In genomic region chr14:54652890-54653201, GRCh38 we compare ENCODE assay signal across 10 cellular contexts.
A peak's percentile ranks its signal among the peaks of the same experiment; 100 is the strongest.
DNase-seq lines count a peak whose midpoint lies in the region; ATAC-seq and TF ChIP-seq lines count a peak whose summit lies in the region.
"Had no signal": no experiment of that assay in that cellular context is flagged by ENCODE, and none has a peak within 500 bp of the region (broad histone marks: within the 10 kb centered on the region; RNA-seq: fewer than 3 reads in every experiment).

No MANE protein-coding gene starts in this region.

- H3K9me3 Mint-ChIP-seq in endodermal cell (no peaks in the 10 kb centered on the region), mesothelial cell of epicardium (no peaks in the 10 kb centered on the region)
- no peaks in the 10 kb centered on the region for H3K9me3 Mint-ChIP-seq in activated naive CD8-positive, alpha-beta T cell treated with anti-CD3 and anti-CD28 coated beads, Interleukin-2, amount 50 U/mL, for 24 hours

- H3K27ac ChIP-seq in endodermal cell (ENCODE audit: low read depth, low read length) (peak overlapping the region; percentile 59), transverse colon (peak overlapping the region; percentile 82 to 88 (median 84))

- 71 to 76% methylated on average over 5 to 6 of the region's 6 CpGs for WGBS in endodermal cell (ENCODE audit: insufficient coverage in 1 of 2, insufficient read length in 1 of 2), 2 experiments
- WGBS in transverse colon (ENCODE audit: low coverage in 1 of 2), 2 donors: 57 to 61% methylated on average over 6 of the region's 6 CpGs

- H3K4me3 Mint-ChIP-seq in endodermal cell (no peak overlapping the region), mesothelial cell of epicardium (peak overlapping the region; percentile 29)
- no peak overlapping the region for H3K4me3 Mint-ChIP-seq in activated naive CD8-positive, alpha-beta T cell treated with anti-CD3 and anti-CD28 coated beads, Interleukin-2, amount 50 U/mL, for 24 hours

- H3K27me3 ChIP-seq in NT2/D1 (ENCODE audit: insufficient read depth, insufficient read length) (no peaks in the 10 kb centered on the region), endodermal cell (ENCODE audit: control insufficient read depth, insufficient read depth, low read length, poor library complexity, severe bottlenecking) (no peaks in the 10 kb centered on the region), transverse colon (no peaks in the 10 kb centered on the region)

- DNase-seq in NT2/D1 (ENCODE audit: low read depth, low spot score) (no peak), endodermal cell (no peak), mesothelial cell of epicardium (ENCODE audit: low spot score in 2 of 2, unreplicated experiment in 2 of 2) (no peak), transverse colon (no peak), NOMO-1 (lab: John Stamatoyannopoulos, UW; ENCODE audit: unreplicated experiment in 2 of 2) (no peak)
- DNase-seq in activated naive CD8-positive, alpha-beta T cell treated with anti-CD3 and anti-CD28 coated beads, Interleukin-2, amount 50 U/mL, for 24 hours: no peak
- DNase-seq: effector CD8-positive, alpha-beta T cell; NCI-H1092 treated with DMSO at 0.1 percent for 48 hours had no signal

- peaks cover 4% of the 10 kb centered on the region for H3K4me1 ChIP-seq in NT2/D1 (ENCODE audit: insufficient read depth, insufficient read length)
- H3K4me1 ChIP-seq in endodermal cell (ENCODE audit: control insufficient read depth, insufficient read depth, low read length): no peaks in the 10 kb centered on the region
- H3K4me1 ChIP-seq in transverse colon: peaks cover 3 to 43% (median 15%) of the 10 kb centered on the region in 4 donors

- H3K27me3 Mint-ChIP-seq in endodermal cell (ENCODE audit: insufficient read depth) (no peaks in the 10 kb centered on the region), mesothelial cell of epicardium (ENCODE audit: low read depth) (no peaks in the 10 kb centered on the region)
- peaks cover 21% of the 10 kb centered on the region for H3K27me3 Mint-ChIP-seq in activated naive CD8-positive, alpha-beta T cell treated with anti-CD3 and anti-CD28 coated beads, Interleukin-2, amount 50 U/mL, for 24 hours

- H3K36me3 Mint-ChIP-seq in endodermal cell (ENCODE audit: low read depth) (no peaks in the 10 kb centered on the region), mesothelial cell of epicardium (no peaks in the 10 kb centered on the region)
- no peaks in the 10 kb centered on the region for H3K36me3 Mint-ChIP-seq in activated naive CD8-positive, alpha-beta T cell treated with anti-CD3 and anti-CD28 coated beads, Interleukin-2, amount 50 U/mL, for 24 hours (ENCODE audit: low read depth)

- H3K36me3 ChIP-seq in NT2/D1 (ENCODE audit: insufficient read depth, insufficient read length, low read length) (peaks cover 7% of the 10 kb centered on the region), endodermal cell (ENCODE audit: control insufficient read depth, insufficient read depth, low read length) (no peaks in the 10 kb centered on the region), transverse colon (no peaks in the 10 kb centered on the region)

- in situ Hi-C loops in transverse colon (cut with MboI; ENCODE audit: low pct_ligation_motif_present in 1 of 4, low pct_unique_long_range_greater_than_20kb in 1 of 4, low sequenced_read_pairs in 3 of 4): no loop called here

- no peak for TF ChIP-seq POLR2A in transverse colon (IDR thresholded peaks at IDR 0.05)

- no peaks in the 10 kb centered on the region for H3K9me3 ChIP-seq in NT2/D1 (ENCODE audit: insufficient read depth, low read length)
- H3K9me3 ChIP-seq in endodermal cell (ENCODE audit: control insufficient read depth, low read length): no peaks in the 10 kb centered on the region
- no peaks in the 10 kb centered on the region for H3K9me3 ChIP-seq in transverse colon

- TF ChIP-seq CTCF in endodermal cell (conservative IDR thresholded peaks at IDR 0.05) (no peak), mesothelial cell of epicardium (IDR thresholded peaks at IDR 0.05; ENCODE audit: unreplicated experiment) (no peak), transverse colon (IDR thresholded peaks at IDR 0.05) (no peak)

- TF ChIP-seq EP300 in transverse colon (IDR thresholded peaks at IDR 0.05; ENCODE audit: low read depth): no peak

- ATAC-seq in GM19351 (IDR thresholded peaks at IDR 0.05; ENCODE audit: unreplicated experiment) (no peak), GM21619 (IDR thresholded peaks at IDR 0.05; ENCODE audit: unreplicated experiment) (no peak)
- no peak for ATAC-seq in activated naive CD8-positive, alpha-beta T cell treated with anti-CD3 and anti-CD28 coated beads, Interleukin-2, amount 50 U/mL, for 24 hours

- H3K9ac ChIP-seq in NT2/D1 (ENCODE audit: insufficient read length, low read depth) (peak overlapping the region; percentile 6), endodermal cell (ENCODE audit: extremely low read depth, low read length, poor library complexity, severe bottlenecking) (peak overlapping the region; percentile 21)

- peak overlapping the region; percentile 85 for H3K27ac Mint-ChIP-seq in endodermal cell
- H3K27ac Mint-ChIP-seq in mesothelial cell of epicardium: peak overlapping the region; percentile 99
- no peak overlapping the region for H3K27ac Mint-ChIP-seq in activated naive CD8-positive, alpha-beta T cell treated with anti-CD3 and anti-CD28 coated beads, Interleukin-2, amount 50 U/mL, for 24 hours

- H3K4me3 ChIP-seq in NT2/D1 (ENCODE audit: insufficient read length, low read depth) (no peak overlapping the region), endodermal cell (ENCODE audit: low read length) (no peak overlapping the region), transverse colon (peak overlapping the region in 1 of 4 donors; percentile 15)

- peaks cover 28% of the 10 kb centered on the region for H3K4me1 Mint-ChIP-seq in endodermal cell
- peaks cover 28% of the 10 kb centered on the region for H3K4me1 Mint-ChIP-seq in mesothelial cell of epicardium
- H3K4me1 Mint-ChIP-seq in activated naive CD8-positive, alpha-beta T cell treated with anti-CD3 and anti-CD28 coated beads, Interleukin-2, amount 50 U/mL, for 24 hours: no peaks in the 10 kb centered on the region

- intact Hi-C loops in transverse colon (cut with DNase I; ENCODE audit: low total_unique reads): no loop called here
